1 cellular context compared by ENCODE assay signal in the genomic region with DNA sequence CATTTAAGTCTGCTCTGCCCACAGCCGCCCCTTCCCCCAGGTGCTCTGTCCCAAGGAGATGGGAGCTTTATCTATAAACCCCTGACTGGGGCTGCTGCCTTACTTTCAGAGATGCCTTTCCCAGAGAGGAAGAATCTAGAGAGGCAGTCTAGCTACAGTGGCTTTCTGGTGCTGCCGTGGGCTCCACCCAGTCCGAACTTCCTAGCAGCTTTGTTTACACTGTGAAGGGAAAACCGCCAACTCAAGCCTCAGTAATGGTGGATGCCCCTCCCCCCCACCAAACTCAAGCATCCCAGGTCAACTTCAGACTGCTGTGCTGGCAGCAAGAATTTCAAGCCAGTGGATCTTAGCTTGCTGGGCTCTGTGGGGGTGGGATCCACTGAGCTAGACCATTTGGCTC.
TF ChIP-seq lines count a peak whose summit lies in the region.

No MANE protein-coding gene starts in this region.

TF ChIP-seq in HepG2, 621 proteins besides CTCF, POLR2A, EP300 and RAD21 (continued from another document):
- TF ChIP-seq ZNF281 (CRISPR knock-in tag; IDR thresholded peaks at IDR 0.05; ENCODE audit: borderline replicate concordance) = peak; percentile 49; the same call in 1 of the 2 replicates
- TF ChIP-seq YY1 (IDR thresholded peaks at IDR 0.05; ENCODE audit: insufficient read depth, insufficient replicate concordance, low read depth, low read length) = peak; percentile 15
TF ChIP-seq in HepG2: peak in this region for 5; not testable (repeated sequence) for 616.
